Comparison of ENCODE assay signal across 18 cellular contexts in genomic region chr19:2628597-2628996, GRCh38.
DNase-seq lines count a peak whose midpoint lies in the region; ATAC-seq and TF ChIP-seq lines count a peak whose summit lies in the region.
"Had no signal": no experiment of that assay in that cellular context is flagged by ENCODE, and none has a peak within 500 bp of the region (broad histone marks: within the 10 kb centered on the region; RNA-seq: fewer than 3 reads in every experiment).

No MANE protein-coding gene starts in this region.

- H3K4me3 Mint-ChIP-seq in chondrocyte (ENCODE audit: unreplicated experiment) (no peak overlapping the region), osteocyte (ENCODE audit: unreplicated experiment) (no peak overlapping the region), Caco-2 (ENCODE audit: unreplicated experiment) (no peak overlapping the region)
- H3K4me3 Mint-ChIP-seq: activated naive CD8-positive, alpha-beta T cell treated with anti-CD3 and anti-CD28 coated beads for 36 hours had no signal

- peaks cover 42% of the 10 kb centered on the region for H3K4me1 Mint-ChIP-seq in chondrocyte (ENCODE audit: low read depth)
- peaks cover 40% of the 10 kb centered on the region for H3K4me1 Mint-ChIP-seq in osteocyte (ENCODE audit: unreplicated experiment)
- H3K4me1 Mint-ChIP-seq in Caco-2 (ENCODE audit: low read depth, unreplicated experiment): no peaks in the 10 kb centered on the region

- dilution Hi-C loops in IMR-90 (cut with HindIII; ENCODE audit: low sequenced_read_pairs, unreplicated experiment): no loop called here

- no peak for TF ChIP-seq CTCF in IMR-90 (conservative IDR thresholded peaks at IDR 0.05; ENCODE audit: low read depth, low read length)
- TF ChIP-seq CTCF in chondrocyte (IDR thresholded peaks at IDR 0.05): no peak
- no peak for TF ChIP-seq CTCF in osteocyte (IDR thresholded peaks at IDR 0.05)
- TF ChIP-seq CTCF in Caco-2 (IDR thresholded peaks at IDR 0.05; ENCODE audit: insufficient read depth in 1 of 2, low read depth in 1 of 2, low read length in 1 of 2, severe bottlenecking in 1 of 2, unreplicated experiment in 1 of 2): no peak

- H3K27me3 ChIP-seq in ACC112 (ENCODE audit: insufficient read depth, low read length) (no peaks in the 10 kb centered on the region), IMR-90 (ENCODE audit: control insufficient read depth, insufficient read depth, low read length) (no peaks in the 10 kb centered on the region), Caco-2 (replicated peaks; ENCODE audit: control insufficient read depth, insufficient read depth, low read length) (no peaks in the 10 kb centered on the region)

- H3K56ac ChIP-seq in IMR-90 (ENCODE audit: extremely low read depth, insufficient read depth, low read length): no peak overlapping the region

- no peak overlapping the region for H3K18ac ChIP-seq in IMR-90 (ENCODE audit: low read depth, low read length)

- intact Hi-C loops in IMR-90 (cut with micrococcal nuclease): no loop called here
- intact Hi-C loops in Caco-2 (cut with micrococcal nuclease; ENCODE audit: unreplicated experiment): no loop called here

- peak overlapping the region; percentile 49; the same call in 1 of the 3 replicates for H2BK15ac ChIP-seq in IMR-90 (ENCODE audit: low read depth, low read length)

- no peak overlapping the region for H3K4me3 ChIP-seq in ACC112 (ENCODE audit: low read depth, low read length)
- H3K4me3 ChIP-seq in IMR-90 (ENCODE audit: insufficient read depth, low read depth, low read length): no peak overlapping the region
- no peak overlapping the region for H3K4me3 ChIP-seq in Caco-2 (ENCODE audit: low read depth, low read length)
- H3K4me3 ChIP-seq: GM12878 had no signal

- H3K9me3 ChIP-seq in IMR-90 (ENCODE audit: control insufficient read depth, insufficient read depth, low read length) (peaks cover 14% of the 10 kb centered on the region), Caco-2 (peaks cover 16% of the 10 kb centered on the region; the same call in 1 of the 2 replicates)

- no peak overlapping the region for H3K4ac ChIP-seq in IMR-90 (ENCODE audit: low read depth, low read length)

- H2AFZ ChIP-seq in ACC112 (ENCODE audit: low read length, unreplicated experiment): no peak overlapping the region
- no peak overlapping the region for H2AFZ ChIP-seq in IMR-90 (replicated peaks; ENCODE audit: low read length, poor library complexity)

- no peak overlapping the region for H2BK20ac ChIP-seq in IMR-90 (ENCODE audit: low read depth, low read length)

- 97% methylated on average over 4 of the region's 8 CpGs; no CpG with 5 or more reads in 1 of the 2 experiments for WGBS in IMR-90 (ENCODE audit: extremely low coverage in 2 of 2, insufficient read length in 1 of 2), 2 experiments

- no peak for TF ChIP-seq POLR2A in IMR-90 (IDR thresholded peaks at IDR 0.05; ENCODE audit: low read depth, low read length)

- no peak overlapping the region for H3K23ac ChIP-seq in IMR-90 (ENCODE audit: low read depth, low read length)

- H3K36me3 Mint-ChIP-seq in chondrocyte (ENCODE audit: low read depth): peaks cover 5% of the 10 kb centered on the region
- H3K36me3 Mint-ChIP-seq in osteocyte (ENCODE audit: unreplicated experiment): no peaks in the 10 kb centered on the region
- peaks cover 6% of the 10 kb centered on the region for H3K36me3 Mint-ChIP-seq in Caco-2 (ENCODE audit: insufficient read depth, unreplicated experiment)

- H3K79me2 ChIP-seq in ACC112 (ENCODE audit: control insufficient read depth, insufficient read depth, low read length, unreplicated experiment): no peaks in the 10 kb centered on the region

- 0 out of 2 replicates have a peak, but pooled peaks cover 3% of the 10 kb centered on the region for H4K20me1 ChIP-seq in IMR-90 (ENCODE audit: insufficient read depth, low read length)

- H3K36me3 ChIP-seq in ACC112 (ENCODE audit: insufficient read depth, low read length) (no peaks in the 10 kb centered on the region), IMR-90 (ENCODE audit: control insufficient read depth, insufficient read depth, low read length) (no peaks in the 10 kb centered on the region), Caco-2 (ENCODE audit: control insufficient read depth, insufficient read depth, low read length) (no peaks in the 10 kb centered on the region)

- peaks cover 3% of the 10 kb centered on the region; the same call in 1 of the 2 replicates for H3K9me1 ChIP-seq in IMR-90 (ENCODE audit: insufficient read depth, low read length)

- peak overlapping the region; percentile 98 for H3K27ac ChIP-seq in ACC112 (ENCODE audit: low read depth, low read length)
- H3K27ac ChIP-seq in IMR-90 (ENCODE audit: insufficient read depth, low read length): no peak overlapping the region

- BruUV-seq in IMR-90 (replicated peaks; lab: Mats Ljungman, UMichigan) (no TSS peak), Caco-2 (replicated peaks; lab: Mats Ljungman, UMichigan) (no TSS peak)

- no peak overlapping the region for H4K8ac ChIP-seq in IMR-90 (ENCODE audit: low read depth in 2 of 2, low read length in 2 of 2)

- H2AK5ac ChIP-seq in IMR-90 (ENCODE audit: low read depth, low read length): peak overlapping the region; percentile 51; the same call in 1 of the 2 replicates

- H3K9ac ChIP-seq in IMR-90 (ENCODE audit: low read depth, low read length): no peak overlapping the region

- H2BK5ac ChIP-seq in IMR-90 (ENCODE audit: low read depth, low read length, poor library complexity, severe bottlenecking): no peak overlapping the region

- no peak overlapping the region for H2AK9ac ChIP-seq in IMR-90 (replicated peaks; ENCODE audit: low read depth, low read length, poor library complexity)

- peaks cover 18% of the 10 kb centered on the region for H3K4me1 ChIP-seq in ACC112 (ENCODE audit: control insufficient read depth, insufficient read depth, low read length, unreplicated experiment)
- peaks cover 9% of the 10 kb centered on the region for H3K4me1 ChIP-seq in IMR-90 (ENCODE audit: control insufficient read depth, insufficient read depth, low read length)
- no peaks in the 10 kb centered on the region for H3K4me1 ChIP-seq in Caco-2

- H3K79me1 ChIP-seq in IMR-90 (ENCODE audit: low read depth in 1 of 2, low read length in 2 of 2): no peaks in the 10 kb centered on the region

- POLR2A ChIA-PET in IMR-90 (lab: Charles Lee; ENCODE audit: unreplicated experiment) (interaction anchor here (0.6 kb wide), 1 partner anchor 10 kb away, joined by 3 read pairs; no protein-coding TSS in a partner anchor), Caco-2 (lab: Charles Lee) (no interaction called here)

- H3K4me2 ChIP-seq in IMR-90 (ENCODE audit: low read depth, low read length): no peak overlapping the region

- H4K91ac ChIP-seq in IMR-90 (ENCODE audit: insufficient read depth, low read depth, low read length): no peak overlapping the region; the same call in 1 of the 2 replicates

- ATAC-seq in IMR-90 (ENCODE audit: low read depth) (no peak), HG03432 (IDR thresholded peaks at IDR 0.05; ENCODE audit: unreplicated experiment) (no peak)
- ATAC-seq: GM12878 had no signal

- in situ Hi-C loops in IMR-90 (cut with MboI; ENCODE audit: low sequenced_read_pairs): no loop called here

- TF ChIP-seq RAD21 in IMR-90 (IDR thresholded peaks at IDR 0.05; ENCODE audit: low read length): no peak

- H3K27ac Mint-ChIP-seq in chondrocyte (ENCODE audit: unreplicated experiment) (peak overlapping the region; percentile 100), osteocyte (ENCODE audit: unreplicated experiment) (peak overlapping the region; percentile 95), Caco-2 (ENCODE audit: unreplicated experiment) (no peak overlapping the region)
- H3K27ac Mint-ChIP-seq: activated naive CD8-positive, alpha-beta T cell treated with anti-CD3 and anti-CD28 coated beads for 36 hours had no signal

- CTCF ChIA-PET in IMR-90 (lab: Yijun Ruan, JAX) (interaction anchor here (2.2 kb wide), 1 partner anchor 18 kb away, joined by 6 read pairs; no protein-coding TSS in a partner anchor), Caco-2 (lab: Charles Lee) (no interaction called here)

- H3K14ac ChIP-seq in IMR-90 (replicated peaks; ENCODE audit: low read depth, low read length): no peak overlapping the region

- no peaks in the 10 kb centered on the region for H3K27me3 Mint-ChIP-seq in chondrocyte (ENCODE audit: low read depth)
- no peaks in the 10 kb centered on the region for H3K27me3 Mint-ChIP-seq in osteocyte (ENCODE audit: unreplicated experiment)
- H3K27me3 Mint-ChIP-seq in Caco-2 (ENCODE audit: insufficient read depth, unreplicated experiment): no peaks in the 10 kb centered on the region
- H3K27me3 Mint-ChIP-seq: activated naive CD8-positive, alpha-beta T cell treated with anti-CD3 and anti-CD28 coated beads for 36 hours had no signal

- DNase-seq in IMR-90: no peak
- DNase-seq in chondrocyte (ENCODE audit: low spot score): no peak
- DNase-seq in osteocyte (ENCODE audit: extremely low spot score, unreplicated experiment): no peak
- no peak for DNase-seq in HuH-7.5 (ENCODE audit: low spot score)
- no peak for DNase-seq in Caco-2
- DNase-seq in H4 (ENCODE audit: low spot score): no peak
- DNase-seq: ACHN; activated naive CD8-positive, alpha-beta T cell treated with anti-CD3 and anti-CD28 coated beads for 36 hours; COR-L47; effector memory CD4-positive, alpha-beta T cell; midbrain; NCI-H1436; NCI-H345; stimulated activated CD4-positive, alpha-beta T cell treated with anti-CD3 and anti-CD28 coated beads, Interleukin-4, amount 100 ng/mL, for 24 hours; stimulated activated CD8-positive, alpha-beta memory T cell treated with anti-CD3 and anti-CD28 coated beads, Interleukin-4, amount 100 ng/mL, for 48 hours had no signal

- H3K9me3 Mint-ChIP-seq in chondrocyte (ENCODE audit: low read depth): peaks cover 20% of the 10 kb centered on the region
- peaks cover 10% of the 10 kb centered on the region for H3K9me3 Mint-ChIP-seq in osteocyte (ENCODE audit: unreplicated experiment)
- peaks cover 18% of the 10 kb centered on the region for H3K9me3 Mint-ChIP-seq in Caco-2 (ENCODE audit: unreplicated experiment)

- no peak overlapping the region for H2BK120ac ChIP-seq in IMR-90 (ENCODE audit: low read depth, low read length)

- H4K5ac ChIP-seq in IMR-90 (ENCODE audit: low read depth, low read length): no peak overlapping the region

TF ChIP-seq in IMR-90, 13 proteins besides CTCF, POLR2A, EP300 and RAD21 (continues in another document):
- TF ChIP-seq, protein P1, sequence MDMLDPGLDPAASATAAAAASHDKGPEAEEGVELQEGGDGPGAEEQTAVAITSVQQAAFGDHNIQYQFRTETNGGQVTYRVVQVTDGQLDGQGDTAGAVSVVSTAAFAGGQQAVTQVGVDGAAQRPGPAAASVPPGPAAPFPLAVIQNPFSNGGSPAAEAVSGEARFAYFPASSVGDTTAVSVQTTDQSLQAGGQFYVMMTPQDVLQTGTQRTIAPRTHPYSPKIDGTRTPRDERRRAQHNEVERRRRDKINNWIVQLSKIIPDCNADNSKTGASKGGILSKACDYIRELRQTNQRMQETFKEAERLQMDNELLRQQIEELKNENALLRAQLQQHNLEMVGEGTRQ (IDR thresholded peaks at IDR 0.05; ENCODE audit: low read depth, low read length): no peak
- TF ChIP-seq MXI1 (IDR thresholded peaks at IDR 0.05; ENCODE audit: borderline replicate concordance, low read depth, low read length) (no peak), MAZ (IDR thresholded peaks at IDR 0.05; ENCODE audit: borderline replicate concordance, low read depth, low read length) (no peak), SMC3 (IDR thresholded peaks at IDR 0.05; ENCODE audit: low read depth, low read length) (no peak), CHD1 (IDR thresholded peaks at IDR 0.05; ENCODE audit: low read depth, low read length) (no peak), FOS (IDR thresholded peaks at IDR 0.05; ENCODE audit: low read depth, low read length) (no peak)
